In the genomic region with DNA sequence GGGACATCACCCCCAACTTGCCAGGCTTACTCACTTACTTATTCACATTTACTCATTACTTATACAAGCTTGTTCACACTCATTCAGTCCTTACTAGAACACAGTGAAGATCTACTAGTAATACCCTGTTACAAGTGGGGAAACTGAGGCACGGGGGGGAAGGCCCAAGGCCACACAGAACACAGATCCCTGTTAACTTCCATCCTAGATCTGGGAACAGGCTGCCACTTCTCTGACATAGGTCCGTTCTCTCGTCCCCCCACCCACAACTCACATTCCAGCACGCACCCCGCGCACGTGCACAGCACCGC, we compare ENCODE assay signal across 9 cellular contexts. TPM values are rescaled to one million over a fixed set of nuclear protein-coding genes. Genes with fewer than 3 reads are reported as not detected.
A peak's percentile ranks its signal among the peaks of the same experiment; 100 is the strongest.
DNase-seq lines count a peak whose midpoint lies in the region; ATAC-seq and TF ChIP-seq lines count a peak whose summit lies in the region.
"Had no signal": no experiment of that assay in that cellular context is flagged by ENCODE, and none has a peak within 500 bp of the region (broad histone marks: within the 10 kb centered on the region; RNA-seq: fewer than 3 reads in every experiment).

No MANE protein-coding gene starts in this region.

- H3K27ac ChIP-seq in OCI-LY3 (ENCODE audit: low read length) = no peak overlapping the region
- no peak overlapping the region for H3K27ac ChIP-seq in duodenal mucosa (ENCODE audit: low read depth, low read length)
- H3K27ac ChIP-seq in neutrophil = no peak overlapping the region
- H3K27ac ChIP-seq in ovary = no peak overlapping the region

- H3K9ac ChIP-seq in OCI-LY3 (ENCODE audit: low read length) = peak overlapping the region; percentile 45
- H3K9ac ChIP-seq in duodenal mucosa (ENCODE audit: low read depth in 1 of 2, low read length in 2 of 2) = peak overlapping the region in 1 of 2 donors; percentile 35

- DNase-seq in Caco-2 (peak in 1 of 2 experiments; percentile 54), NCI-H2107 (lab: John Stamatoyannopoulos, UW) (no peak), ovary (no peak), Ammon's horn (ENCODE audit: low spot score) (no peak)

- H3K4me2 ChIP-seq in OCI-LY3 (ENCODE audit: low read length) = peak overlapping the region; percentile 91

- no peaks in the 10 kb centered on the region for H3K79me2 ChIP-seq in OCI-LY3 (ENCODE audit: low read length)

- no peaks in the 10 kb centered on the region for H3K27me3 Mint-ChIP-seq in Caco-2 (ENCODE audit: insufficient read depth, unreplicated experiment)

- no peak for ATAC-seq in GM19035 (IDR thresholded peaks at IDR 0.05; ENCODE audit: unreplicated experiment)

- peak overlapping the region; percentile 53 for H3K27ac Mint-ChIP-seq in Caco-2 (ENCODE audit: unreplicated experiment)

- TF ChIP-seq CTCF in Caco-2 (IDR thresholded peaks at IDR 0.05; ENCODE audit: insufficient read depth in 1 of 2, low read depth in 1 of 2, low read length in 1 of 2, severe bottlenecking in 1 of 2, unreplicated experiment in 1 of 2) = no peak
- no peak for TF ChIP-seq CTCF in OCI-LY3 (IDR thresholded peaks at IDR 0.05; ENCODE audit: low read depth, low read length)
- no peak for TF ChIP-seq CTCF in neutrophil (IDR thresholded peaks at IDR 0.05)
- no peak for TF ChIP-seq CTCF in ovary (IDR thresholded peaks at IDR 0.05)

- H3K9me3 Mint-ChIP-seq in Caco-2 (ENCODE audit: unreplicated experiment) = no peaks in the 10 kb centered on the region

- no peak for TF ChIP-seq EP300 in ovary (IDR thresholded peaks at IDR 0.05)

- no peaks in the 10 kb centered on the region for H3K36me3 Mint-ChIP-seq in Caco-2 (ENCODE audit: insufficient read depth, unreplicated experiment)

- peak overlapping the region; percentile 75 for H3K4me3 Mint-ChIP-seq in Caco-2 (ENCODE audit: unreplicated experiment)

- BruUV-seq in Caco-2 (replicated peaks; lab: Mats Ljungman, UMichigan) = no TSS peak

- peak overlapping the region; percentile 86 for H2AFZ ChIP-seq in OCI-LY3 (ENCODE audit: low read depth, low read length)

- H3K4me3 ChIP-seq in Caco-2 (ENCODE audit: low read depth, low read length) (peak overlapping the region; percentile 40), OCI-LY3 (ENCODE audit: low read length) (peak overlapping the region; percentile 70), duodenal mucosa (ENCODE audit: low read depth in 1 of 2, low read length in 2 of 2) (peak overlapping the region; percentile 61 to 69), neutrophil (ENCODE audit: low read depth in 1 of 2, low read length in 1 of 2) (peak overlapping the region; percentile 51 to 59), ovary (no peak overlapping the region)

- H3K4me1 ChIP-seq in Caco-2 = 0 out of 2 replicates have a peak, but pooled peaks cover 3% of the 10 kb centered on the region
- peaks cover 11% of the 10 kb centered on the region for H3K4me1 ChIP-seq in OCI-LY3 (ENCODE audit: low read length)
- H3K4me1 ChIP-seq in duodenal mucosa (ENCODE audit: control insufficient read depth in 1 of 2, insufficient read depth in 2 of 2, low read length in 2 of 2) = peaks cover 27 to 32% of the 10 kb centered on the region in 2 donors
- peaks cover 15 to 23% of the 10 kb centered on the region in 2 experiments for H3K4me1 ChIP-seq in neutrophil (ENCODE audit: control insufficient read depth in 1 of 2, insufficient read depth in 1 of 2, low read depth in 1 of 2, low read length in 1 of 2)
- H3K4me1 ChIP-seq in ovary (ENCODE audit: insufficient read depth) = peaks cover 8% of the 10 kb centered on the region

- POLR2A ChIA-PET in Caco-2 (lab: Charles Lee) = interaction anchor here (0.7 to 1.3 kb wide), 3 partner anchors 24 to 101 kb away, joined by 3 to 15 read pairs (median 7); partner anchors contain the start of genes NDUFA11 and VMAC

- no peaks in the 10 kb centered on the region for H3K27me3 ChIP-seq in Caco-2 (replicated peaks; ENCODE audit: control insufficient read depth, insufficient read depth, low read length)
- peaks cover 14% of the 10 kb centered on the region for H3K27me3 ChIP-seq in OCI-LY3 (ENCODE audit: low read depth, low read length)
- no peaks in the 10 kb centered on the region for H3K27me3 ChIP-seq in duodenal mucosa (ENCODE audit: control insufficient read depth in 1 of 2, insufficient read depth in 2 of 2, low read length in 2 of 2)
- H3K27me3 ChIP-seq in neutrophil = peaks cover 89% of the 10 kb centered on the region
- H3K27me3 ChIP-seq in ovary = no peaks in the 10 kb centered on the region

- CTCF ChIA-PET in Caco-2 (lab: Charles Lee) = interaction anchor here (0.6 to 2.0 kb wide), 25 partner anchors 9 to 295 kb away, joined by 3 to 56 read pairs (median 6); partner anchors contain the start of genes CATSPERD, DUS3L, LONP1 and NDUFA11

- no peaks in the 10 kb centered on the region for H3K4me1 Mint-ChIP-seq in Caco-2 (ENCODE audit: low read depth, unreplicated experiment)

- intact Hi-C loops in Caco-2 (cut with micrococcal nuclease; ENCODE audit: unreplicated experiment) (no loop called here), ovary (cut with DNase I) (loop anchor here in 2 of 4 donors (5.0 to 10.0 kb wide), 2 partner anchors 89 to 91 kb away; no protein-coding TSS in a partner anchor)

- WGBS in ovary, 3 donors = 5 to 9% (median 6%) methylated on average over 8 of the region's 8 CpGs

- TF ChIP-seq POLR2A in ovary (IDR thresholded peaks at IDR 0.05) = no peak

- H3K36me3 ChIP-seq in Caco-2 (ENCODE audit: control insufficient read depth, insufficient read depth, low read length) (no peaks in the 10 kb centered on the region), OCI-LY3 (replicated peaks; ENCODE audit: low read depth, low read length) (no peaks in the 10 kb centered on the region), duodenal mucosa (ENCODE audit: control insufficient read depth in 1 of 2, insufficient read depth in 2 of 2, low read length in 2 of 2) (no peaks in the 10 kb centered on the region), neutrophil (no peaks in the 10 kb centered on the region), ovary (no peaks in the 10 kb centered on the region)

- H4K20me1 ChIP-seq in OCI-LY3 (ENCODE audit: insufficient read depth, low read length) = no peaks in the 10 kb centered on the region

- H3K9me3 ChIP-seq in Caco-2 (no peaks in the 10 kb centered on the region), OCI-LY3 (ENCODE audit: insufficient read depth, low read length) (no peaks in the 10 kb centered on the region), duodenal mucosa (ENCODE audit: control insufficient read depth in 1 of 2, low read length in 2 of 2) (no peaks in the 10 kb centered on the region), neutrophil (no peaks in the 10 kb centered on the region), ovary (no peaks in the 10 kb centered on the region)
- H3K9me3 ChIP-seq: gastroesophageal sphincter had no signal

RNA-seq across cellular contexts. Expression of gene NRTN, which starts 1.5 kb away (rescaled TPM):
- total RNA-seq in Caco-2 (2022) (2.6 and 3.9 TPM in 2 replicates), ovary (1 to 10 TPM in 2 of 7 donors, under 1 TPM in 2, not detected in 3; 0.38 to 2.8 (median 1.3) TPM)
- under 1 TPM in 1 of 2 donors, not detected in 1; 0.11 TPM for polyA plus RNA-seq in ovary

RNA-seq across cellular contexts. Expression of gene DUS3L, which starts 12.4 kb away (rescaled TPM):
- total RNA-seq in Caco-2 (2022) (73.3 and 75.4 TPM in 2 replicates), ovary (10 to 100 TPM; 29.3 to 50.1 (median 39.9) TPM)
- polyA plus RNA-seq in ovary = 10 to 100 TPM in 1 of 2 donors, 1 to 10 TPM in 1; 1.2 to 39.7 TPM

RNA-seq across cellular contexts. Expression of gene PRR22, which starts 18.9 kb away (rescaled TPM):
- 7.1 TPM in 2 replicates for total RNA-seq in Caco-2 (2022)
- total RNA-seq in ovary = 1 to 10 TPM in 5 of 7 donors, under 1 TPM in 2; 0.24 to 3.8 (median 2.3) TPM
- 1 to 10 TPM in 1 of 2 donors, not detected in 1; 1.6 TPM for polyA plus RNA-seq in ovary

RNA-seq across cellular contexts. Expression of gene FUT6, which starts 36.1 kb away (rescaled TPM):
- not detected in 2 replicates for total RNA-seq in Caco-2 (2022)
- total RNA-seq in ovary = 1 to 10 TPM in 1 of 7 donors, under 1 TPM in 3, not detected in 3; 0.11 to 2.6 (median 0.38) TPM
- not detected for polyA plus RNA-seq in ovary

RNA-seq across cellular contexts. Expression of gene FUT3, which starts 47.9 kb away (rescaled TPM):
- total RNA-seq in Caco-2 (2022) = 0.26 and 0.34 TPM in 2 replicates
- total RNA-seq in ovary = 1 to 10 TPM in 1 of 7 donors, under 1 TPM in 4, not detected in 2; 0.11 to 1.8 (median 0.18) TPM
- under 1 TPM in 1 of 2 donors, not detected in 1; 0.04 TPM for polyA plus RNA-seq in ovary
